12 cellular contexts compared by ENCODE assay signal in the genomic region with DNA sequence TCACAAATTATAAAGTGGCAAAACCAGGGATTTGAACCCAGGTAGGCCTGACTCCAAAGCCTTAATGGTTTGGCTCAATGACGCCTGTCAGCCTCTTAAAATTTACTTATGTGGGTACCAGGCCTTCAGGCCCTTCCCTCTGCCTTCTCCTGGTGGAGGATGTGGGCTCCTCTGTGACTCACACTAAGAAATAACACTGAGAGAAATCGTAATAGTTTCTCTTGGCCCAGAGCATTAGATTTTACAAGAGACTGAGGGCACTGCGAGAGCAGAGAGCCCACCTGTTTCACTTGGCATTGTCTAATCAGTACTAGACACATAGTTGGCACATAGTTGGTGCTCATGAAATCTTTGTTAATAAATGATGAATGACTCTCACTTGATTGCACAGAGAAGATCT.
DNase-seq lines count a peak whose midpoint lies in the region; ATAC-seq, FAIRE-seq and TF ChIP-seq lines count a peak whose summit lies in the region.
"Had no signal": no experiment of that assay in that cellular context is flagged by ENCODE, and none has a peak within 500 bp of the region (broad histone marks: within the 10 kb centered on the region; RNA-seq: fewer than 3 reads in every experiment).

No MANE protein-coding gene starts in this region.

- H3K27ac Mint-ChIP-seq in activated CD4-positive, alpha-beta memory T cell treated with anti-CD3 and anti-CD28 coated beads for 36 hours = no peak overlapping the region

- dilution Hi-C loops in endothelial cell of umbilical vein (cut with MboI; ENCODE audit: extremely low pct_ligation_motif_present, low sequenced_read_pairs) = no loop called here

- H3K4me1 Mint-ChIP-seq in activated CD4-positive, alpha-beta memory T cell treated with anti-CD3 and anti-CD28 coated beads for 36 hours (ENCODE audit: low read depth) = peaks cover 57% of the 10 kb centered on the region

- H2AFZ ChIP-seq in endothelial cell of umbilical vein (ENCODE audit: low read depth, low read length) = no peak overlapping the region

- DNase-seq in activated CD4-positive, CD25-positive, alpha-beta regulatory T cell (lab: John Stamatoyannopoulos, UW) = no peak
- peak; percentile 63 for DNase-seq in activated CD4-positive, alpha-beta memory T cell treated with anti-CD3 and anti-CD28 coated beads for 36 hours
- peak; percentile 12 for DNase-seq in endothelial cell of umbilical vein (ENCODE audit: low read depth, low spot score)
- DNase-seq in stimulated activated CD8-positive, alpha-beta memory T cell treated with anti-CD3 and anti-CD28 coated beads, Interleukin-4, amount 100 ng/mL, for 48 hours = peak; percentile 49
- no peak for DNase-seq in DMS114 treated with DMSO at 0.1 percent for 48 hours (lab: John Stamatoyannopoulos, UW; ENCODE audit: unreplicated experiment)
- no peak for DNase-seq in GM13977 (ENCODE audit: low spot score)
- DNase-seq: NCI-H510A treated with DMSO at 0.1 percent for 48 hours had no signal

- H3K9me3 ChIP-seq in endothelial cell of umbilical vein (replicated peaks; ENCODE audit: control insufficient read depth, insufficient read depth, low read length) = no peaks in the 10 kb centered on the region
- H3K9me3 ChIP-seq: SJSA1 had no signal

- ATAC-seq in activated CD4-positive, CD25-positive, alpha-beta regulatory T cell treated with anti-CD3 and anti-CD28 coated beads, Interleukin-2, amount 50 U/mL, for 24 hours = peak; percentile 25 to 27
- ATAC-seq in HG02623 (IDR thresholded peaks at IDR 0.05; ENCODE audit: unreplicated experiment) = no peak

- FAIRE-seq in endothelial cell of umbilical vein (lab: Jason Lieb, UNC) = peak; percentile 21
- FAIRE-seq: A204.1 had no signal

- CTCF ChIA-PET in activated CD4-positive, alpha-beta memory T cell treated with anti-CD3 and anti-CD28 coated beads for 36 hours (lab: Charles Lee) = no interaction called here
- CTCF ChIA-PET in endothelial cell of umbilical vein (lab: Charles Lee) = no interaction called here

- no peaks in the 10 kb centered on the region for H3K9me3 Mint-ChIP-seq in activated CD4-positive, alpha-beta memory T cell treated with anti-CD3 and anti-CD28 coated beads for 36 hours

- no peaks in the 10 kb centered on the region for H3K36me3 Mint-ChIP-seq in activated CD4-positive, alpha-beta memory T cell treated with anti-CD3 and anti-CD28 coated beads for 36 hours

- no peak for TF ChIP-seq CTCF in endothelial cell of umbilical vein (IDR thresholded peaks at IDR 0.05; ENCODE audit: extremely low read depth in 1 of 2, insufficient read depth in 1 of 2, low read depth in 1 of 2, low read length in 2 of 2)
- TF ChIP-seq CTCF in GM13977 (IDR thresholded peaks at IDR 0.05; ENCODE audit: extremely low read depth, insufficient read depth, missing control alignments) = no peak

- no peak overlapping the region for H3K9ac ChIP-seq in endothelial cell of umbilical vein (replicated peaks; ENCODE audit: extremely low read depth, insufficient read depth, low read length)

- no peak for TF ChIP-seq POLR2A in endothelial cell of umbilical vein (IDR thresholded peaks at IDR 0.05; ENCODE audit: low read depth, low read length)

- H3K4me1 ChIP-seq in endothelial cell of umbilical vein (ENCODE audit: control insufficient read depth, extremely low read depth, insufficient read depth, low read length) = peaks cover 3% of the 10 kb centered on the region

- H4K20me1 ChIP-seq in endothelial cell of umbilical vein (replicated peaks; ENCODE audit: control insufficient read depth, extremely low read depth, insufficient read depth, low read length) = no peaks in the 10 kb centered on the region

- H3K4me3 Mint-ChIP-seq in activated CD4-positive, alpha-beta memory T cell treated with anti-CD3 and anti-CD28 coated beads for 36 hours = no peak overlapping the region

- intact Hi-C loops in activated CD4-positive, alpha-beta memory T cell treated with anti-CD3 and anti-CD28 coated beads for 36 hours (cut with micrococcal nuclease) = loop anchor here (1.0 to 10.0 kb wide), 3 partner anchors 32 to 468 kb away; no protein-coding TSS in a partner anchor
- intact Hi-C loops in endothelial cell of umbilical vein (cut with micrococcal nuclease) = no loop called here

- H3K9me1 ChIP-seq in endothelial cell of umbilical vein (replicated peaks; ENCODE audit: control insufficient read depth, extremely low read depth, insufficient read depth, low read length) = no peaks in the 10 kb centered on the region

- H3K36me3 ChIP-seq in endothelial cell of umbilical vein (ENCODE audit: control insufficient read depth in 2 of 2, extremely low read depth in 1 of 2, insufficient read depth in 2 of 2, low read length in 2 of 2) = no peaks in the 10 kb centered on the region
- H3K36me3 ChIP-seq: SJSA1 had no signal

- H3K27ac ChIP-seq in endothelial cell of umbilical vein (ENCODE audit: insufficient read depth, low read depth, low read length) = no peak overlapping the region
- H3K27ac ChIP-seq: SJSA1 had no signal

- BruUV-seq in endothelial cell of umbilical vein (replicated peaks; lab: Mats Ljungman, UMichigan) = no TSS peak

- in situ Hi-C loops in GM13977 (cut with MboI; ENCODE audit: low pct_unique_long_range_greater_than_20kb, low sequenced_read_pairs, unreplicated experiment) = no loop called here

- no peak overlapping the region for H3K4me2 ChIP-seq in endothelial cell of umbilical vein (ENCODE audit: insufficient read depth, low read length)
- H3K4me2 ChIP-seq: smooth muscle cell had no signal

- H3K79me2 ChIP-seq in endothelial cell of umbilical vein (ENCODE audit: control insufficient read depth, insufficient read depth, low read length) = no peaks in the 10 kb centered on the region

- H3K27me3 ChIP-seq in endothelial cell of umbilical vein (ENCODE audit: control insufficient read depth in 2 of 2, insufficient read depth in 2 of 2, low read length in 2 of 2) = no peaks in the 10 kb centered on the region
- H3K27me3 ChIP-seq: SJSA1 had no signal

- no peak overlapping the region for H3K4me3 ChIP-seq in endothelial cell of umbilical vein (replicated peaks in 1 of 3; ENCODE audit: insufficient read depth in 1 of 3, low read depth in 1 of 3, low read length in 3 of 3)
- H3K4me3 ChIP-seq: SJSA1, smooth muscle cell had no signal

- no peaks in the 10 kb centered on the region for H3K27me3 Mint-ChIP-seq in activated CD4-positive, alpha-beta memory T cell treated with anti-CD3 and anti-CD28 coated beads for 36 hours

- POLR2A ChIA-PET in activated CD4-positive, alpha-beta memory T cell treated with anti-CD3 and anti-CD28 coated beads for 36 hours (lab: Charles Lee) = no interaction called here
- POLR2A ChIA-PET in endothelial cell of umbilical vein (lab: Charles Lee) = no interaction called here

TF ChIP-seq in endothelial cell of umbilical vein, 7 proteins besides CTCF, POLR2A, EP300 and RAD21:
- TF ChIP-seq MYC (IDR thresholded peaks at IDR 0.05; ENCODE audit: low read depth, low read length) = no peak
- TF ChIP-seq FOS (IDR thresholded peaks at IDR 0.05; ENCODE audit: borderline replicate concordance, insufficient read depth, low read length) = peak; percentile 17

Comparison
In these comparisons a context has a peak if more than half of its experiments do, and no peak if none do; other contexts are left out.
1. DNase-seq: peak in activated CD4-positive, alpha-beta memory T cell treated with anti-CD3 and anti-CD28 coated beads for 36 hours (single experiment), endothelial cell of umbilical vein (single experiment) and stimulated activated CD8-positive, alpha-beta memory T cell treated with anti-CD3 and anti-CD28 coated beads, Interleukin-4, amount 100 ng/mL, for 48 hours (single experiment); none in activated CD4-positive, CD25-positive, alpha-beta regulatory T cell (0 of 4), DMS114 treated with DMSO at 0.1 percent for 48 hours (single experiment) and GM13977 (single experiment).